Comparison of ENCODE assay signal across 12 cellular contexts in the genomic region with DNA sequence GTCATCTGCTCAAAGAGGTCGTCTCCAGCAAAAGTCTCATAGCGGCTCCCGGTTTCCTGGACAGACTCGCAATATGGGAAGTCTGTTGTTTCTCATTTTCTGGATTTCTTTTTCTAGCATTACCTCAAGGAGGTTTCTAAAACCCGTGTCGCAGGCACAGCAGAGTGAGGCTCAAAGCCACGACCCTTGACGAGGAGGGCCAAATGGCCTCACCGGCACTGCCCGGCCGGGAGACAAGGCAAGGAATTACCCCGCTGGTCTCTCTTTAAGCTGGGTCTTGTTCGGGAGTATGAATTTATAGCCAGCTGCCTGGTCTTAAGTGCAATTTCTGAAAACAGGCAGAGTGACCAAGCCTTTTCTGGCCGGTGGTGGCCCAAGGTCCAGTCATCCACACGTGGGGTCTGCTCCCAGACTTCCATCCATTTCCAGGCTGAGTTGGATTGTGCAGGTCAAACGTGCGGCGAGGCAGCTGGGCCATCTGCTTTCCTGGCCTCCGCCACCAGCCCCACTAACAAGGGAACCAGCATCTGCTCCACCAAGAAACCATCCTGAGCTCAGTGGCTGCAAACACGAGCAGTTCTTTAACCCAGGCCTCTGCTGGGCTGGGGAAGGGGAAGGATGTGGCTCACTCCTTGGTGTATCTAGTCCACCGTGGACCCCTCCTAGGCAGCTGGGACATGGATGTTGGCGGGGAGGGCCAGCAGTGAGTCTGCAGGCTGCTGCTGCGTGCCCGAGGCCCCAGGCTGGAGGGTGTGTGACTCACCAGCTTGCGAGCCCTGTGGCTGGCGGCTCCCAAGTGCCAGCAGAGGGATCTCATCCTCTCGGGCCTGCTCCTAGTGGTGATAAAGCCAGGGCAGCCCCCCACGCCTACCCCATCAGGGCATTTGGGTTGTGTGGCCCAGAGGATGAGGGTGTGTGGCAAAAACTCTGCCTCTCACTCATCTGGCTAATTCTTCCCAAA. TPM values are rescaled to one million over a fixed set of nuclear protein-coding genes. Genes with fewer than 3 reads are reported as not detected.
DNase-seq lines count a peak whose midpoint lies in the region; ATAC-seq and TF ChIP-seq lines count a peak whose summit lies in the region.
"Had no signal": no experiment of that assay in that cellular context is flagged by ENCODE, and none has a peak within 500 bp of the region (broad histone marks: within the 10 kb centered on the region; RNA-seq: fewer than 3 reads in every experiment).

No MANE protein-coding gene starts in this region.

- no peak overlapping the region for H3K27ac ChIP-seq in cardiac muscle cell
- H3K27ac ChIP-seq: gastrocnemius medialis, tibial artery had no signal

- H3K27me3 ChIP-seq in cardiac muscle cell = no peaks in the 10 kb centered on the region
- H3K27me3 ChIP-seq: tibial artery had no signal

- no peaks in the 10 kb centered on the region for H3K9me3 Mint-ChIP-seq in stimulated activated naive CD8-positive, alpha-beta T cell treated with anti-CD3 and anti-CD28 coated beads, Interleukin-15, amount 100 ng/mL, for 72 hours

- peak; percentile 10 for TF ChIP-seq CTCF in cardiac muscle cell (IDR thresholded peaks at IDR 0.05; ENCODE audit: low read depth, low read length)
- peak; percentile 17 for TF ChIP-seq CTCF in foreskin fibroblast (IDR thresholded peaks at IDR 0.05; ENCODE audit: low read depth, low read length)

- peaks cover 20% of the 10 kb centered on the region for H3K4me1 ChIP-seq in cardiac muscle cell (ENCODE audit: low read depth)
- H3K4me1 ChIP-seq: gastrocnemius medialis had no signal

- ATAC-seq in left ventricle myocardium superior (no peak), HG03045 (IDR thresholded peaks at IDR 0.05; ENCODE audit: unreplicated experiment) (no peak)
- no peak for ATAC-seq in stimulated activated naive CD8-positive, alpha-beta T cell treated with anti-CD3 and anti-CD28 coated beads, Interleukin-15, amount 100 ng/mL, for 72 hours
- ATAC-seq in stimulated activated naive CD8-positive, alpha-beta T cell treated with anti-CD3 and anti-CD28 coated beads, Interleukin-15, Interleukin-2, amounts not matched to agents 100 U/mL and 50 U/mL, for 24 hours = no peak
- ATAC-seq: gastrocnemius medialis had no signal

- peaks cover 20% of the 10 kb centered on the region for H3K27me3 Mint-ChIP-seq in stimulated activated naive CD8-positive, alpha-beta T cell treated with anti-CD3 and anti-CD28 coated beads, Interleukin-15, amount 100 ng/mL, for 72 hours

- DNase-seq in cardiac muscle cell (ENCODE audit: low read depth in 1 of 2, low spot score in 1 of 2) (peak in 1 of 2 donors; percentile 62), left ventricle myocardium superior (no peak), T1000 (lab: John Stamatoyannopoulos, UW) (peak; percentile 73), foreskin fibroblast (peak; percentile 82 to 86), NCI-H2227 (lab: John Stamatoyannopoulos, UW; ENCODE audit: unreplicated experiment) (no peak)
- DNase-seq in stimulated activated naive CD8-positive, alpha-beta T cell treated with anti-CD3 and anti-CD28 coated beads, Interleukin-15, amount 100 ng/mL, for 72 hours = no peak
- DNase-seq in stimulated activated naive CD8-positive, alpha-beta T cell treated with anti-CD3 and anti-CD28 coated beads, Interleukin-15, Interleukin-2, amounts not matched to agents 100 U/mL and 50 U/mL, for 24 hours = no peak
- DNase-seq: gastrocnemius medialis had no signal

- H3K9me3 ChIP-seq in cardiac muscle cell (ENCODE audit: low read depth) = peaks cover 1% of the 10 kb centered on the region
- H3K9me3 ChIP-seq: gastrocnemius medialis, tibial artery had no signal

- intact Hi-C loops in left ventricle myocardium superior (cut with micrococcal nuclease) = no loop called here

- H3K4me3 ChIP-seq in cardiac muscle cell (no peak overlapping the region), foreskin fibroblast (ENCODE audit: low read depth in 1 of 2, low read length in 2 of 2) (no peak overlapping the region)
- H3K4me3 ChIP-seq: gastrocnemius medialis, tibial artery had no signal

- peaks cover 5% of the 10 kb centered on the region for H3K4me1 Mint-ChIP-seq in stimulated activated naive CD8-positive, alpha-beta T cell treated with anti-CD3 and anti-CD28 coated beads, Interleukin-15, amount 100 ng/mL, for 72 hours
- H3K4me1 Mint-ChIP-seq: CD14-positive monocyte had no signal

- no peak overlapping the region for H3K27ac Mint-ChIP-seq in stimulated activated naive CD8-positive, alpha-beta T cell treated with anti-CD3 and anti-CD28 coated beads, Interleukin-15, amount 100 ng/mL, for 72 hours
- H3K27ac Mint-ChIP-seq: activated naive CD8-positive, alpha-beta T cell; CD14-positive monocyte had no signal

- no peaks in the 10 kb centered on the region for H3K36me3 ChIP-seq in cardiac muscle cell
- H3K36me3 ChIP-seq: gastrocnemius medialis, tibial artery had no signal

- no peak overlapping the region for H3K4me3 Mint-ChIP-seq in stimulated activated naive CD8-positive, alpha-beta T cell treated with anti-CD3 and anti-CD28 coated beads, Interleukin-15, amount 100 ng/mL, for 72 hours
- H3K4me3 Mint-ChIP-seq: activated naive CD8-positive, alpha-beta T cell; CD14-positive monocyte had no signal

RNA-seq across cellular contexts. Expression of a gene that starts 55.6 kb away (rescaled TPM):
- total RNA-seq in cardiac muscle cell = 75.5 and 129 TPM in 2 replicates
- polyA plus RNA-seq in cardiac muscle cell = 34.5 and 50.7 TPM in 2 replicates
- 14.8 TPM for total RNA-seq in left ventricle myocardium superior
- polyA plus RNA-seq: CD14-positive monocyte had no signal

Comparison
In these comparisons a context has a peak if more than half of its experiments do, and no peak if none do; other contexts are left out.
1. DNase-seq: peak in T1000 (single experiment) and foreskin fibroblast (2 of 2); none in left ventricle myocardium superior (single experiment), stimulated activated naive CD8-positive, alpha-beta T cell treated with anti-CD3 and anti-CD28 coated beads, Interleukin-15, amount 100 ng/mL, for 72 hours (0 of 2), stimulated activated naive CD8-positive, alpha-beta T cell treated with anti-CD3 and anti-CD28 coated beads, Interleukin-15, Interleukin-2, amounts not matched to agents 100 U/mL and 50 U/mL, for 24 hours (single experiment) and NCI-H2227 (single experiment).